In genomic region chr5:124628721-124629596, GRCh38 we compare ENCODE assay signal across 8 cellular contexts.
DNase-seq lines count a peak whose midpoint lies in the region; ATAC-seq, FAIRE-seq and TF ChIP-seq lines count a peak whose summit lies in the region.

No MANE protein-coding gene starts in this region.

- intact Hi-C loops in heart left ventricle (cut with DNase I) = no loop called here

- H3K4me1 Mint-ChIP-seq in immature natural killer cell = no peaks in the 10 kb centered on the region

- no peak overlapping the region for H3K4me3 ChIP-seq in HEK293 (ENCODE audit: low read depth, low read length)
- H3K4me3 ChIP-seq in heart left ventricle = no peak overlapping the region
- no peak overlapping the region for H3K4me3 ChIP-seq in small intestine (ENCODE audit: low read depth in 1 of 2, low read length in 2 of 2)

- DNase-seq in SHP77 treated with DMSO at 0.1 percent for 48 hours (lab: John Stamatoyannopoulos, UW) = peak; percentile 58
- peak in 3 of 5 donors; percentile 34 to 70 (median 52) for DNase-seq in heart left ventricle
- DNase-seq in small intestine = peak; percentile 29
- DNase-seq in immature natural killer cell = no peak
- DNase-seq in NCI-H2029 (lab: John Stamatoyannopoulos, UW) = no peak
- DNase-seq in NCI-H345 (lab: John Stamatoyannopoulos, UW) = no peak
- no peak for DNase-seq in NCI-H1930 (lab: John Stamatoyannopoulos, UW)

- peaks cover 0 to 5% (median 0%) of the 10 kb centered on the region in 9 donors for H3K27me3 ChIP-seq in heart left ventricle
- no peaks in the 10 kb centered on the region for H3K27me3 ChIP-seq in small intestine (ENCODE audit: control insufficient read depth in 2 of 2, insufficient read depth in 2 of 2, low read length in 2 of 2)

- CTCF ChIA-PET in HEK293 (lab: Yijun Ruan, JAX) = interaction anchor here (0.6 kb wide), 1 partner anchor 75 kb away, joined by 3 read pairs; no protein-coding TSS in a partner anchor

- peaks cover 3 to 14% (median 5%) of the 10 kb centered on the region in 3 donors for H3K27me3 Mint-ChIP-seq in immature natural killer cell (ENCODE audit: low read depth in 3 of 3)

- H3K9me3 ChIP-seq in HEK293 (ENCODE audit: control insufficient read depth, insufficient read depth, low read depth, low read length) = no peaks in the 10 kb centered on the region
- H3K9me3 ChIP-seq in heart left ventricle = no peaks in the 10 kb centered on the region
- H3K9me3 ChIP-seq in small intestine (ENCODE audit: control insufficient read depth, low read depth) = no peaks in the 10 kb centered on the region

- FAIRE-seq in small intestine (lab: Jason Lieb, UNC) = no peak

- H3K4me1 ChIP-seq in HEK293 (ENCODE audit: control insufficient read depth, insufficient read depth, low read length) = peaks cover 28% of the 10 kb centered on the region
- H3K4me1 ChIP-seq in heart left ventricle = peaks cover 0 to 13% (median 0%) of the 10 kb centered on the region in 12 donors
- H3K4me1 ChIP-seq in small intestine (ENCODE audit: control insufficient read depth in 2 of 2, insufficient read depth in 1 of 2, low read depth in 1 of 2, low read length in 1 of 2) = no peaks in the 10 kb centered on the region

- H3K36me3 ChIP-seq in HEK293 (ENCODE audit: control insufficient read depth in 2 of 2, insufficient read depth in 1 of 2, low read length in 2 of 2) (peaks cover 0 to 4% of the 10 kb centered on the region in 2 experiments; a peak in 1 of 3 replicates), heart left ventricle (no peaks in the 10 kb centered on the region), small intestine (ENCODE audit: control insufficient read depth in 2 of 2, insufficient read depth in 2 of 2, low read length in 2 of 2) (no peaks in the 10 kb centered on the region)

- peaks cover 0 to 2% (median 0%) of the 10 kb centered on the region in 6 donors for H3K9me3 Mint-ChIP-seq in immature natural killer cell

- WGBS in heart left ventricle, 4 donors = 83 to 93% (median 86%) methylated on average over 4 to 17 of the region's 17 CpGs
- WGBS in small intestine, 3 donors = 73 to 79% (median 74%) methylated on average over 17 of the region's 17 CpGs

- TF ChIP-seq CTCF in HEK293 (tag by site-specific recombination; IDR thresholded peaks at IDR 0.05) (no peak), heart left ventricle (IDR thresholded peaks at IDR 0.05) (no peak)

- H3K27ac Mint-ChIP-seq in immature natural killer cell = no peak overlapping the region

- POLR2A ChIA-PET in HEK293 (lab: Yijun Ruan, JAX) = interaction anchor here (0.7 to 3.3 kb wide), 11 partner anchors 11 to 280 kb away, joined by 3 to 22 read pairs (median 6); no protein-coding TSS in a partner anchor

- ATAC-seq in heart left ventricle = peak in 3 of 4 donors; percentile 50 to 84 (median 76)

- no peaks in the 10 kb centered on the region for H3K36me3 Mint-ChIP-seq in immature natural killer cell

- no peak for TF ChIP-seq POLR2A in heart left ventricle (IDR thresholded peaks at IDR 0.05)

- no peak overlapping the region for H3K4me3 Mint-ChIP-seq in immature natural killer cell

- H3K27ac ChIP-seq in HEK293 (ENCODE audit: extremely low read depth, low read depth, low read length) = peak overlapping the region; percentile 88
- H3K27ac ChIP-seq in heart left ventricle = no peak overlapping the region
- H3K27ac ChIP-seq in small intestine (ENCODE audit: low read depth in 1 of 2, low read length in 1 of 2) = no peak overlapping the region

TF ChIP-seq in HEK293, 187 proteins besides CTCF, POLR2A, EP300 and RAD21 (continues in another document):
- TF ChIP-seq ZNF292 (tag by site-specific recombination; IDR thresholded peaks at IDR 0.05; ENCODE audit: borderline replicate concordance, low read depth) (no peak), ZNF324 (tag by site-specific recombination; IDR thresholded peaks at IDR 0.05) (peak; percentile 85), ZNF701 (tag by site-specific recombination; IDR thresholded peaks at IDR 0.05) (no peak), ZNF555 (tag by site-specific recombination; conservative IDR thresholded peaks at IDR 0.05) (no peak), ZNF600 (tag by site-specific recombination; IDR thresholded peaks at IDR 0.05) (peak; percentile 98), MYNN (tag by site-specific recombination; IDR thresholded peaks at IDR 0.05; ENCODE audit: borderline replicate concordance) (no peak), ZNF677 (tag by site-specific recombination; IDR thresholded peaks at IDR 0.05) (no peak), ZNF302 (tag by site-specific recombination; IDR thresholded peaks at IDR 0.05; ENCODE audit: low read depth) (no peak), ZNF560 (tag by site-specific recombination; IDR thresholded peaks at IDR 0.05; ENCODE audit: borderline replicate concordance) (no peak), ZNF266 (tag by site-specific recombination; IDR thresholded peaks at IDR 0.05; ENCODE audit: low read depth) (no peak), ZNF488 (tag by site-specific recombination; IDR thresholded peaks at IDR 0.05) (0 out of 2 replicates have a peak, but pooled peaks have one; percentile 38), SP2 (tag by site-specific recombination; IDR thresholded peaks at IDR 0.05) (no peak)
- TF ChIP-seq, protein P1, sequence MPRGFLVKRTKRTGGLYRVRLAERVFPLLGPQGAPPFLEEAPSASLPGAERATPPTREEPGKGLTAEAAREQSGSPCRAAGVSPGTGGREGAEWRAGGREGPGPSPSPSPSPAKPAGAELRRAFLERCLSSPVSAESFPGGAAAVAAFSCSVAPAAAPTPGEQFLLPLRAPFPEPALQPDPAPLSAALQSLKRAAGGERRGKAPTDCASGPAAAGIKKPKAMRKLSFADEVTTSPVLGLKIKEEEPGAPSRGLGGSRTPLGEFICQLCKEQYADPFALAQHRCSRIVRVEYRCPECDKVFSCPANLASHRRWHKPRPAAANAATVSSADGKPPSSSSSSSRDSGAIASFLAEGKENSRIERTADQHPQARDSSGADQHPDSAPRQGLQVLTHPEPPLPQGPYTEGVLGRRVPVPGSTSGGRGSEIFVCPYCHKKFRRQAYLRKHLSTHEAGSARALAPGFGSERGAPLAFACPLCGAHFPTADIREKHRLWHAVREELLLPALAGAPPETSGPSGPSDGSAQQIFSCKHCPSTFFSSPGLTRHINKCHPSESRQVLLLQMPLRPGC (tag by site-specific recombination; IDR thresholded peaks at IDR 0.05) = peak; percentile 80; the same call in 1 of the 2 replicates
- TF ChIP-seq, protein P2, sequence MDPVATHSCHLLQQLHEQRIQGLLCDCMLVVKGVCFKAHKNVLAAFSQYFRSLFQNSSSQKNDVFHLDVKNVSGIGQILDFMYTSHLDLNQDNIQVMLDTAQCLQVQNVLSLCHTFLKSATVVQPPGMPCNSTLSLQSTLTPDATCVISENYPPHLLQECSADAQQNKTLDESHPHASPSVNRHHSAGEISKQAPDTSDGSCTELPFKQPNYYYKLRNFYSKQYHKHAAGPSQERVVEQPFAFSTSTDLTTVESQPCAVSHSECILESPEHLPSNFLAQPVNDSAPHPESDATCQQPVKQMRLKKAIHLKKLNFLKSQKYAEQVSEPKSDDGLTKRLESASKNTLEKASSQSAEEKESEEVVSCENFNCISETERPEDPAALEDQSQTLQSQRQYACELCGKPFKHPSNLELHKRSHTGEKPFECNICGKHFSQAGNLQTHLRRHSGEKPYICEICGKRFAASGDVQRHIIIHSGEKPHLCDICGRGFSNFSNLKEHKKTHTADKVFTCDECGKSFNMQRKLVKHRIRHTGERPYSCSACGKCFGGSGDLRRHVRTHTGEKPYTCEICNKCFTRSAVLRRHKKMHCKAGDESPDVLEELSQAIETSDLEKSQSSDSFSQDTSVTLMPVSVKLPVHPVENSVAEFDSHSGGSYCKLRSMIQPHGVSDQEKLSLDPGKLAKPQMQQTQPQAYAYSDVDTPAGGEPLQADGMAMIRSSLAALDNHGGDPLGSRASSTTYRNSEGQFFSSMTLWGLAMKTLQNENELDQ (tag by site-specific recombination; IDR thresholded peaks at IDR 0.05; ENCODE audit: low read depth) = no peak
- TF ChIP-seq, protein P3, sequence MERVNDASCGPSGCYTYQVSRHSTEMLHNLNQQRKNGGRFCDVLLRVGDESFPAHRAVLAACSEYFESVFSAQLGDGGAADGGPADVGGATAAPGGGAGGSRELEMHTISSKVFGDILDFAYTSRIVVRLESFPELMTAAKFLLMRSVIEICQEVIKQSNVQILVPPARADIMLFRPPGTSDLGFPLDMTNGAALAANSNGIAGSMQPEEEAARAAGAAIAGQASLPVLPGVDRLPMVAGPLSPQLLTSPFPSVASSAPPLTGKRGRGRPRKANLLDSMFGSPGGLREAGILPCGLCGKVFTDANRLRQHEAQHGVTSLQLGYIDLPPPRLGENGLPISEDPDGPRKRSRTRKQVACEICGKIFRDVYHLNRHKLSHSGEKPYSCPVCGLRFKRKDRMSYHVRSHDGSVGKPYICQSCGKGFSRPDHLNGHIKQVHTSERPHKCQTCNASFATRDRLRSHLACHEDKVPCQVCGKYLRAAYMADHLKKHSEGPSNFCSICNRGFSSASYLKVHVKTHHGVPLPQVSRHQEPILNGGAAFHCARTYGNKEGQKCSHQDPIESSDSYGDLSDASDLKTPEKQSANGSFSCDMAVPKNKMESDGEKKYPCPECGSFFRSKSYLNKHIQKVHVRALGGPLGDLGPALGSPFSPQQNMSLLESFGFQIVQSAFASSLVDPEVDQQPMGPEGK (tag by site-specific recombination; IDR thresholded peaks at IDR 0.05) = peak; percentile 99
- TF ChIP-seq, protein P4, sequence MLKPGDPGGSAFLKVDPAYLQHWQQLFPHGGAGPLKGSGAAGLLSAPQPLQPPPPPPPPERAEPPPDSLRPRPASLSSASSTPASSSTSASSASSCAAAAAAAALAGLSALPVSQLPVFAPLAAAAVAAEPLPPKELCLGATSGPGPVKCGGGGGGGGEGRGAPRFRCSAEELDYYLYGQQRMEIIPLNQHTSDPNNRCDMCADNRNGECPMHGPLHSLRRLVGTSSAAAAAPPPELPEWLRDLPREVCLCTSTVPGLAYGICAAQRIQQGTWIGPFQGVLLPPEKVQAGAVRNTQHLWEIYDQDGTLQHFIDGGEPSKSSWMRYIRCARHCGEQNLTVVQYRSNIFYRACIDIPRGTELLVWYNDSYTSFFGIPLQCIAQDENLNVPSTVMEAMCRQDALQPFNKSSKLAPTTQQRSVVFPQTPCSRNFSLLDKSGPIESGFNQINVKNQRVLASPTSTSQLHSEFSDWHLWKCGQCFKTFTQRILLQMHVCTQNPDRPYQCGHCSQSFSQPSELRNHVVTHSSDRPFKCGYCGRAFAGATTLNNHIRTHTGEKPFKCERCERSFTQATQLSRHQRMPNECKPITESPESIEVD (tag by site-specific recombination; IDR thresholded peaks at IDR 0.05) = 0 out of 2 replicates have a peak, but pooled peaks have one; percentile 35

Comparison
In these comparisons a context has a peak if more than half of its experiments do, and no peak if none do; other contexts are left out.
1. DNase-seq: peak in SHP77 treated with DMSO at 0.1 percent for 48 hours (single experiment), heart left ventricle (3 of 5) and small intestine (single experiment); none in immature natural killer cell (0 of 3), NCI-H2029 (single experiment), NCI-H345 (single experiment) and NCI-H1930 (0 of 2).